ENCODE assay signal across 27 cellular contexts in the genomic region with DNA sequence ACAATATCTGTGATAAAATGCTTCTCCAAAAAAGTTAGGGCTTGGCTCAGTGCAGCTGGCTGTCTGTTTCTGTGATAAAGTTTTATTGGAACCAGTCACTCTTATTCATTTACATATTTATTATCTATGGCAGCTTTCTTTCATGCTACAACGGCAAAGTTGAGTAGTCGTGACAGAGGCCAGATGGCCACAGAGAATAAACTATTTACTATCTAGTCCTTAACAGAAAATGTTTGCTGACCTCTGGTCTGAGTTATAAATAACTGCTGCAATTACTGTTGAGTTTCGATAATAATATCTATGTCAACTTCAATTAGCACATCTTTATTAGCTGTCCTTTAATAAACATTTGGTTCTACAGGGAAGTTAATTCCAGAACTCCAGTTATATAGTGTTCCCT.
DNase-seq lines count a peak whose midpoint lies in the region; ATAC-seq, FAIRE-seq and TF ChIP-seq lines count a peak whose summit lies in the region.
"Had no signal": no experiment of that assay in that cellular context is flagged by ENCODE, and none has a peak within 500 bp of the region (broad histone marks: within the 10 kb centered on the region; RNA-seq: fewer than 3 reads in every experiment).

No MANE protein-coding gene starts in this region.

- no peaks in the 10 kb centered on the region for H3K27me3 ChIP-seq in SU-DHL-6 (ENCODE audit: low read length)
- H3K27me3 ChIP-seq in gastrocnemius medialis: no peaks in the 10 kb centered on the region
- H3K27me3 ChIP-seq in hepatocyte: no peaks in the 10 kb centered on the region
- H3K27me3 ChIP-seq: esophagus squamous epithelium, sigmoid colon had no signal

- peak overlapping the region; percentile 99 for H3K27ac ChIP-seq in SU-DHL-6 (ENCODE audit: low read depth, low read length)
- peak overlapping the region in 3 of 4 donors; percentile 24 to 91 (median 37) for H3K27ac ChIP-seq in gastrocnemius medialis
- no peak overlapping the region for H3K27ac ChIP-seq in hepatocyte
- H3K27ac ChIP-seq: esophagus squamous epithelium, HL-60, psoas muscle, sigmoid colon, SK-N-MC, WERI-Rb-1 had no signal

- WGBS in hepatocyte (ENCODE audit: low lambda C conversion rate, missing lambda C conversion rate): 43% methylated on average over 3 of the region's 3 CpGs

- no peak for ATAC-seq in gastrocnemius medialis
- ATAC-seq: left cardiac atrium; naive thymus-derived CD8-positive, alpha-beta T cell; psoas muscle had no signal

- no peaks in the 10 kb centered on the region for H3K9me2 ChIP-seq in SU-DHL-6 (replicated peaks; ENCODE audit: insufficient read depth, low read length)
- no peaks in the 10 kb centered on the region for H3K9me2 ChIP-seq in hepatocyte (replicated peaks; ENCODE audit: insufficient read depth)

- no peak overlapping the region for H3K4me3 ChIP-seq in SU-DHL-6 (ENCODE audit: insufficient read depth, low read length, poor library complexity, severe bottlenecking)
- no peak overlapping the region for H3K4me3 ChIP-seq in gastrocnemius medialis
- no peak overlapping the region for H3K4me3 ChIP-seq in hepatocyte
- H3K4me3 ChIP-seq: esophagus squamous epithelium, psoas muscle, sigmoid colon, SK-N-MC had no signal

- no peak overlapping the region for H3K9ac ChIP-seq in SU-DHL-6 (ENCODE audit: low read length)

- TF ChIP-seq CTCF in SU-DHL-6 (IDR thresholded peaks at IDR 0.05; ENCODE audit: insufficient read depth, low read length, poor library complexity, severe bottlenecking) (no peak), gastrocnemius medialis (IDR thresholded peaks at IDR 0.05 in 4 of 5, conservative IDR thresholded peaks at IDR 0.05 in 1 of 5) (no peak), hepatocyte (IDR thresholded peaks at IDR 0.05; ENCODE audit: poor library complexity) (no peak)

- H3K36me3 ChIP-seq in SU-DHL-6 (ENCODE audit: low read length) (no peaks in the 10 kb centered on the region), gastrocnemius medialis (no peaks in the 10 kb centered on the region), hepatocyte (replicated peaks; ENCODE audit: insufficient read depth, low read depth) (no peaks in the 10 kb centered on the region)
- H3K36me3 ChIP-seq: esophagus squamous epithelium, sigmoid colon, WERI-Rb-1 had no signal

- H3K4me1 ChIP-seq in gastrocnemius medialis (peaks cover 37 to 53% of the 10 kb centered on the region in 2 donors), hepatocyte (ENCODE audit: insufficient read depth) (no peaks in the 10 kb centered on the region)

- H3K9me3 ChIP-seq in SU-DHL-6 (ENCODE audit: insufficient read depth, low read length) (no peaks in the 10 kb centered on the region), gastrocnemius medialis (no peaks in the 10 kb centered on the region), hepatocyte (ENCODE audit: low read depth) (no peaks in the 10 kb centered on the region)
- H3K9me3 ChIP-seq: esophagus squamous epithelium, psoas muscle, sigmoid colon had no signal

- H3F3A ChIP-seq in SU-DHL-6 (ENCODE audit: insufficient read depth): peaks cover 45% of the 10 kb centered on the region

- TF ChIP-seq POLR2A in gastrocnemius medialis (IDR thresholded peaks at IDR 0.05) (no peak), GM12892 (IDR thresholded peaks at IDR 0.05; ENCODE audit: low read depth, low read length) (no peak)

- in situ Hi-C loops in gastrocnemius medialis (cut with MboI; ENCODE audit: low sequenced_read_pairs in 4 of 4): loop anchor here in 1 of 4 donors (10.0 kb wide), 1 partner anchor 494 kb away; no protein-coding TSS in a partner anchor

- H4K20me1 ChIP-seq in SU-DHL-6 (ENCODE audit: low read depth, low read length): no peaks in the 10 kb centered on the region
- H4K20me1 ChIP-seq in hepatocyte (ENCODE audit: insufficient read depth, poor library complexity, severe bottlenecking): no peaks in the 10 kb centered on the region

- H3K4me2 ChIP-seq in SU-DHL-6 (ENCODE audit: low read depth, low read length, poor library complexity, severe bottlenecking) (peak overlapping the region; percentile 26), hepatocyte (no peak overlapping the region)

- no peak for FAIRE-seq in GM12892 (lab: Jason Lieb, UNC)
- FAIRE-seq: GM19239, H54, urothelium cell line had no signal

- H3K79me2 ChIP-seq in SU-DHL-6 (ENCODE audit: insufficient read depth, low read length): no peaks in the 10 kb centered on the region
- H3K79me2 ChIP-seq in hepatocyte: no peaks in the 10 kb centered on the region

- intact Hi-C loops in gastrocnemius medialis (cut with DNase I; ENCODE audit: low total_unique reads): no loop called here

- H2AFZ ChIP-seq in SU-DHL-6 (ENCODE audit: low read depth, low read length, severe bottlenecking): no peak overlapping the region
- H2AFZ ChIP-seq in hepatocyte: no peak overlapping the region

- DNase-seq in NCI-H1417 (lab: John Stamatoyannopoulos, UW) (peak in 2 of 3 experiments; percentile 38 to 42), NCI-H1417 treated with DMSO at 0.1 percent for 48 hours (lab: John Stamatoyannopoulos, UW) (no peak), NCI-H146 treated with DMSO at 0.1 percent for 48 hours (lab: John Stamatoyannopoulos, UW; ENCODE audit: unreplicated experiment) (peak; percentile 8), gastrocnemius medialis (no peak), hepatocyte (ENCODE audit: low spot score) (no peak), NCI-H2196 treated with DMSO at 0.1 percent for 48 hours (lab: John Stamatoyannopoulos, UW; ENCODE audit: unreplicated experiment) (no peak), GM12892 (ENCODE audit: insufficient read length) (no peak)
- DNase-seq: activated CD4-positive, alpha-beta T cell treated with anti-CD3 and anti-CD28 coated beads, Interleukin-2, amount 10 ng/mL, durations not matched to agents 7 days and 5 days; activated T-cell treated with anti-CD3 and anti-CD28 coated beads, Interleukin-2, amount 50 U/mL, for 48 hours; CD4-positive, alpha-beta memory T cell; dermis blood vessel endothelial cell; esophagus squamous epithelium; left cardiac atrium; naive thymus-derived CD8-positive, alpha-beta T cell; NCI-H1105; NCI-H2081 treated with DMSO at 0.1 percent for 48 hours; occipital lobe; psoas muscle; sigmoid colon; stimulated activated naive CD4-positive, alpha-beta T cell; WERI-Rb-1 had no signal

Comparison
In these comparisons a context has a peak if more than half of its experiments do, and no peak if none do; other contexts are left out.
1. DNase-seq: peak in NCI-H1417 (2 of 3) and NCI-H146 treated with DMSO at 0.1 percent for 48 hours (single experiment); none in NCI-H1417 treated with DMSO at 0.1 percent for 48 hours (single experiment), gastrocnemius medialis (0 of 2), hepatocyte (single experiment), NCI-H2196 treated with DMSO at 0.1 percent for 48 hours (single experiment) and GM12892 (single experiment).